In the genomic region with DNA sequence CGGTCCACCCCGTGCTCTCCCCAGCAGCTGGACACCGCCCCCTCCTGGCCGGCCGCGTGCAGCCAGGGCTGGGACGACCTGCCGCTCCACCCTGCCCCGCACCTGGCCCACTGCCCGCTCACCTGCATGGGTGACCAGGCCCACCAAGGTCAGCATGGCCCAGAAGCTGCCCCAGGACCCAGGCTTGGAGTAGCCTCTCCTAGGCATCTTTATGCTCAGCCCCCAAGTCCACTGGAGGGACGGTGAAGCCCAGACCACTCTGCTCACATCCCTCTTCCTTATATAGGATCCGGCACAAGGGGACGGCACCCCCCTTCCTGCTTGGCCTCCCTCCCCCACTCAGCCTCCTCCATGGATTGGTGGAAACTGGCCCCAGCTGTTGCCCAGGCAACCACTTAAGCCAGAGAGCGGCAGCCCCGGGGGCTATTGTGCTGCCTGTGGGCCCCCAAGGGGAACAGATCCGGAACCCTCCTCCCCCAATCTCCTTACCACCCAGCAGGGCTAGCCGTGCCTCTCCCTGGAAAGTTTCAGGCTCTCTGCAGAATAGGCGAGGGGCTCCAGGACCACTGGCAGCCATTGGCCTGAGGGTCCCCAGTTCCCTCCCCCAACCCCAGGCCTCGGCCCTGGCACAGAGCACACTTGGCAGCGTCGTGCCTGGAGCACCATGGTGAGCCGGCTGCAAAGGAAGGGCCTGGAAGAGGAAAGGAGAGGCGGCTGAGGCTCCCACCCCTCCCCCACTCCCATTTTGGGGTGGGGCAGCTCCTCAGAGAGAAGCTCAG, we compare ENCODE assay signal across 8 cellular contexts. TPM values are rescaled to one million over a fixed set of nuclear protein-coding genes. Genes with fewer than 3 reads are reported as not detected.
DNase-seq lines count a peak whose midpoint lies in the region; ATAC-seq and TF ChIP-seq lines count a peak whose summit lies in the region.

A gene with protein sequence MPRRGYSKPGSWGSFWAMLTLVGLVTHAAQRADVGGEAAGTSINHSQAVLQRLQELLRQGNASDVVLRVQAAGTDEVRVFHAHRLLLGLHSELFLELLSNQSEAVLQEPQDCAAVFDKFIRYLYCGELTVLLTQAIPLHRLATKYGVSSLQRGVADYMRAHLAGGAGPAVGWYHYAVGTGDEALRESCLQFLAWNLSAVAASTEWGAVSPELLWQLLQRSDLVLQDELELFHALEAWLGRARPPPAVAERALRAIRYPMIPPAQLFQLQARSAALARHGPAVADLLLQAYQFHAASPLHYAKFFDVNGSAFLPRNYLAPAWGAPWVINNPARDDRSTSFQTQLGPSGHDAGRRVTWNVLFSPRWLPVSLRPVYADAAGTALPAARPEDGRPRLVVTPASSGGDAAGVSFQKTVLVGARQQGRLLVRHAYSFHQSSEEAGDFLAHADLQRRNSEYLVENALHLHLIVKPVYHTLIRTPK (minus strand): TSS at position 256 of the 779 bp plus-strand sequence. CDS start 49 bp downstream, at position 207.

- TF ChIP-seq POLR2A in ovary (IDR thresholded peaks at IDR 0.05) = no peak

- H3K4me1 Mint-ChIP-seq in activated T-cell treated with anti-CD3 and anti-CD28 coated beads, Interleukin-2, amount 50 U/mL, for 4 hours (ENCODE audit: low read depth) = peaks cover 4% of the 10 kb centered on the region

- H3K4me1 ChIP-seq in ES-I3 (ENCODE audit: insufficient read depth, low read length) = peaks cover 13% of the 10 kb centered on the region; the same call in 1 of the 2 replicates
- H3K4me1 ChIP-seq in ovary (ENCODE audit: insufficient read depth) = no peaks in the 10 kb centered on the region

- H3K4me3 ChIP-seq in ovary = no peak within 1 kb of the TSS

- H3K36me3 Mint-ChIP-seq in activated T-cell treated with anti-CD3 and anti-CD28 coated beads, Interleukin-2, amount 50 U/mL, for 4 hours (ENCODE audit: insufficient read depth) = no peaks in the 10 kb centered on the region

- H3K36me3 ChIP-seq in ES-I3 (ENCODE audit: insufficient read depth, low read length) = no peaks in the 10 kb centered on the region
- H3K36me3 ChIP-seq in ovary = no peaks in the 10 kb centered on the region

- no peak for TF ChIP-seq EP300 in ovary (IDR thresholded peaks at IDR 0.05)

- TF ChIP-seq CTCF in ovary (IDR thresholded peaks at IDR 0.05) = peak; percentile 23 to 61 (median 56)

- no peaks in the 10 kb centered on the region for H3K27me3 ChIP-seq in ovary

- H3K9ac ChIP-seq in ES-I3 (ENCODE audit: low read depth, low read length) = peak within 1 kb of the TSS; percentile 34

- WGBS in ovary, 3 donors = 8 to 11% (median 10%) methylated on average over 20 to 23 of the region's 23 CpGs

- ATAC-seq in activated T-cell treated with anti-CD3 and anti-CD28 coated beads, Interleukin-2, amount 50 U/mL, for 4 hours = peak; percentile 55 to 61
- ATAC-seq in HG03342 (IDR thresholded peaks at IDR 0.05; ENCODE audit: unreplicated experiment) (no peak), HG03097 (IDR thresholded peaks at IDR 0.05; ENCODE audit: low FRiP score, unreplicated experiment) (no peak)

- peaks cover 40% of the 10 kb centered on the region for H3K27me3 Mint-ChIP-seq in activated T-cell treated with anti-CD3 and anti-CD28 coated beads, Interleukin-2, amount 50 U/mL, for 4 hours (ENCODE audit: low read depth)

- no peaks in the 10 kb centered on the region for H3K9me3 ChIP-seq in ES-I3 (ENCODE audit: control insufficient read depth, insufficient read depth, low read length)
- H3K9me3 ChIP-seq in ovary = no peaks in the 10 kb centered on the region

- DNase-seq in NCI-H1930 (lab: John Stamatoyannopoulos, UW) (peak; percentile 21 to 47), globus pallidus (ENCODE audit: low spot score) (peak; percentile 78), ovary (peak; percentile 41 to 75 (median 66)), OCI-M2 (lab: John Stamatoyannopoulos, UW; ENCODE audit: unreplicated experiment) (no peak)
- peak; percentile 17 for DNase-seq in activated T-cell treated with anti-CD3 and anti-CD28 coated beads, Interleukin-2, amount 50 U/mL, for 4 hours

- intact Hi-C loops in ovary (cut with DNase I) = loop anchor here in 3 of 4 donors (5.0 kb wide), 2 partner anchors 150 to 165 kb away; a partner anchor contains a TSS

- no peak within 1 kb of the TSS for H3K4me3 Mint-ChIP-seq in activated T-cell treated with anti-CD3 and anti-CD28 coated beads, Interleukin-2, amount 50 U/mL, for 4 hours

- no peak within 1 kb of the TSS for H3K27ac ChIP-seq in ovary

- H3K9me3 Mint-ChIP-seq in activated T-cell treated with anti-CD3 and anti-CD28 coated beads, Interleukin-2, amount 50 U/mL, for 4 hours = no peaks in the 10 kb centered on the region

RNA-seq across cellular contexts. Expression of the gene that starts here (rescaled TPM):
- total RNA-seq in activated T-cell treated with anti-CD3 and anti-CD28 coated beads, Interleukin-2, amount 50 U/mL, for 4 hours = not detected
- not detected for total RNA-seq in ovary
- not detected for polyA plus RNA-seq in ovary

Comparison
In these comparisons a context has a peak if more than half of its experiments do, and no peak if none do; other contexts are left out.
1. Peak in DNase-seq and ATAC-seq in activated T-cell treated with anti-CD3 and anti-CD28 coated beads, Interleukin-2, amount 50 U/mL, for 4 hours; RNA of the gene not detected or under 1 TPM.
2. Peak in DNase-seq in ovary; RNA of the gene not detected or under 1 TPM.